In genomic region chr11:4375431-4376113, GRCh38 we compare ENCODE assay signal across 1 cellular context.
TF ChIP-seq lines count a peak whose summit lies in the region.

No MANE protein-coding gene starts in this region.

TF ChIP-seq in GM12878, 131 proteins besides CTCF, POLR2A, EP300 and RAD21:
- TF ChIP-seq ZBTB40 (IDR thresholded peaks at IDR 0.05; ENCODE audit: borderline replicate concordance) = peak; percentile 51
- TF ChIP-seq MEF2A (IDR thresholded peaks at IDR 0.05; ENCODE audit: insufficient read depth, low read depth, low read length) = no peak
